ENCODE assay signal across 1 cellular context in genomic region chr1:109548321-109549267, GRCh38.
TF ChIP-seq lines count a peak whose summit lies in the region.

TSS of gene GNAI3 (plus strand) at chr1:109548615. CDS start at chr1:109548721, 106 bp downstream.

TF ChIP-seq in HepG2, 621 proteins besides CTCF, POLR2A, EP300 and RAD21 (continued from another document and continues in another):
- TF ChIP-seq, protein P1, sequence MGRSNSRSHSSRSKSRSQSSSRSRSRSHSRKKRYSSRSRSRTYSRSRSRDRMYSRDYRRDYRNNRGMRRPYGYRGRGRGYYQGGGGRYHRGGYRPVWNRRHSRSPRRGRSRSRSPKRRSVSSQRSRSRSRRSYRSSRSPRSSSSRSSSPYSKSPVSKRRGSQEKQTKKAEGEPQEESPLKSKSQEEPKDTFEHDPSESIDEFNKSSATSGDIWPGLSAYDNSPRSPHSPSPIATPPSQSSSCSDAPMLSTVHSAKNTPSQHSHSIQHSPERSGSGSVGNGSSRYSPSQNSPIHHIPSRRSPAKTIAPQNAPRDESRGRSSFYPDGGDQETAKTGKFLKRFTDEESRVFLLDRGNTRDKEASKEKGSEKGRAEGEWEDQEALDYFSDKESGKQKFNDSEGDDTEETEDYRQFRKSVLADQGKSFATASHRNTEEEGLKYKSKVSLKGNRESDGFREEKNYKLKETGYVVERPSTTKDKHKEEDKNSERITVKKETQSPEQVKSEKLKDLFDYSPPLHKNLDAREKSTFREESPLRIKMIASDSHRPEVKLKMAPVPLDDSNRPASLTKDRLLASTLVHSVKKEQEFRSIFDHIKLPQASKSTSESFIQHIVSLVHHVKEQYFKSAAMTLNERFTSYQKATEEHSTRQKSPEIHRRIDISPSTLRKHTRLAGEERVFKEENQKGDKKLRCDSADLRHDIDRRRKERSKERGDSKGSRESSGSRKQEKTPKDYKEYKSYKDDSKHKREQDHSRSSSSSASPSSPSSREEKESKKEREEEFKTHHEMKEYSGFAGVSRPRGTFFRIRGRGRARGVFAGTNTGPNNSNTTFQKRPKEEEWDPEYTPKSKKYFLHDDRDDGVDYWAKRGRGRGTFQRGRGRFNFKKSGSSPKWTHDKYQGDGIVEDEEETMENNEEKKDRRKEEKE (IDR thresholded peaks at IDR 0.05): no peak
- TF ChIP-seq ZNF501 (CRISPR knock-in tag; IDR thresholded peaks at IDR 0.05) (peak; percentile 96; the same call in 1 of the 2 replicates), DMTF1 (CRISPR knock-in tag; IDR thresholded peaks at IDR 0.05) (0 out of 2 replicates have a peak, but pooled peaks have one; percentile 58), ZNF615 (CRISPR knock-in tag; IDR thresholded peaks at IDR 0.05; ENCODE audit: borderline replicate concordance) (no peak), ZFP36L1 (CRISPR knock-in tag; IDR thresholded peaks at IDR 0.05) (0 out of 2 replicates have a peak, but pooled peaks have one; percentile 41), CENPT (CRISPR knock-in tag; IDR thresholded peaks at IDR 0.05; ENCODE audit: low read depth) (no peak), ZNF724P (CRISPR knock-in tag; IDR thresholded peaks at IDR 0.05; ENCODE audit: borderline replicate concordance) (peak; percentile 85), ZNF430 (CRISPR knock-in tag; IDR thresholded peaks at IDR 0.05) (peak; percentile 41; the same call in 1 of the 2 replicates), TBX3 (IDR thresholded peaks at IDR 0.05; ENCODE audit: borderline replicate concordance) (no peak), ZNF224 (CRISPR knock-in tag; IDR thresholded peaks at IDR 0.05) (peak; percentile 78; the same call in 1 of the 2 replicates), TEAD3 (CRISPR knock-in tag; optimal IDR thresholded peaks at IDR 0.05; ENCODE audit: borderline replicate concordance) (peak; percentile 25), NFIC (IDR thresholded peaks at IDR 0.05; ENCODE audit: low read length) (no peak), ZFP37 (CRISPR knock-in tag; IDR thresholded peaks at IDR 0.05; ENCODE audit: borderline replicate concordance) (no peak), NONO (IDR thresholded peaks at IDR 0.05) (no peak), NONO (CRISPR knock-in tag; conservative IDR thresholded peaks at IDR 0.05) (peak; percentile 91), ZFX (CRISPR knock-in tag; IDR thresholded peaks at IDR 0.05; ENCODE audit: low read depth) (peak; percentile 95), RFX3 (CRISPR knock-in tag; IDR thresholded peaks at IDR 0.05) (no peak), TIGD3 (CRISPR knock-in tag; IDR thresholded peaks at IDR 0.05; ENCODE audit: borderline replicate concordance) (no peak), YEATS4 (CRISPR knock-in tag; IDR thresholded peaks at IDR 0.05; ENCODE audit: borderline replicate concordance) (peak; percentile 79), NR2C2 (CRISPR knock-in tag; IDR thresholded peaks at IDR 0.05; ENCODE audit: borderline replicate concordance) (peak; percentile 54), ZNF382 (CRISPR knock-in tag; IDR thresholded peaks at IDR 0.05; ENCODE audit: borderline replicate concordance) (no peak), ZBTB1 (CRISPR knock-in tag; IDR thresholded peaks at IDR 0.05; ENCODE audit: borderline replicate concordance) (no peak), HINFP (CRISPR knock-in tag; IDR thresholded peaks at IDR 0.05; ENCODE audit: low read depth) (no peak), KLF9 (CRISPR knock-in tag; IDR thresholded peaks at IDR 0.05; ENCODE audit: low read depth) (no peak), JUN (CRISPR knock-in tag; IDR thresholded peaks at IDR 0.05) (0 out of 2 replicates have a peak, but pooled peaks have one; percentile 45), LRRFIP1 (CRISPR knock-in tag; conservative IDR thresholded peaks at IDR 0.05) (no peak), SNRNP70 (IDR thresholded peaks at IDR 0.05; ENCODE audit: low read depth, low read length) (no peak), ZNF274 (CRISPR knock-in tag; IDR thresholded peaks at IDR 0.05) (peak; percentile 81), MEIS2 (CRISPR knock-in tag; IDR thresholded peaks at IDR 0.05) (no peak), NR2F6 (IDR thresholded peaks at IDR 0.05) (no peak), NR2F6 (CRISPR knock-in tag; IDR thresholded peaks at IDR 0.05) (peak; percentile 34; the same call in 1 of the 2 replicates), SRSF9 (IDR thresholded peaks at IDR 0.05; ENCODE audit: borderline replicate concordance, insufficient read depth, low read depth, low read length, poor library complexity, severe bottlenecking) (no peak), MLLT10 (CRISPR knock-in tag; IDR thresholded peaks at IDR 0.05) (no peak), ZNF24 (IDR thresholded peaks at IDR 0.05) (no peak), ZMYM4 (CRISPR knock-in tag; IDR thresholded peaks at IDR 0.05) (peak; percentile 90)
- TF ChIP-seq, protein P2, sequence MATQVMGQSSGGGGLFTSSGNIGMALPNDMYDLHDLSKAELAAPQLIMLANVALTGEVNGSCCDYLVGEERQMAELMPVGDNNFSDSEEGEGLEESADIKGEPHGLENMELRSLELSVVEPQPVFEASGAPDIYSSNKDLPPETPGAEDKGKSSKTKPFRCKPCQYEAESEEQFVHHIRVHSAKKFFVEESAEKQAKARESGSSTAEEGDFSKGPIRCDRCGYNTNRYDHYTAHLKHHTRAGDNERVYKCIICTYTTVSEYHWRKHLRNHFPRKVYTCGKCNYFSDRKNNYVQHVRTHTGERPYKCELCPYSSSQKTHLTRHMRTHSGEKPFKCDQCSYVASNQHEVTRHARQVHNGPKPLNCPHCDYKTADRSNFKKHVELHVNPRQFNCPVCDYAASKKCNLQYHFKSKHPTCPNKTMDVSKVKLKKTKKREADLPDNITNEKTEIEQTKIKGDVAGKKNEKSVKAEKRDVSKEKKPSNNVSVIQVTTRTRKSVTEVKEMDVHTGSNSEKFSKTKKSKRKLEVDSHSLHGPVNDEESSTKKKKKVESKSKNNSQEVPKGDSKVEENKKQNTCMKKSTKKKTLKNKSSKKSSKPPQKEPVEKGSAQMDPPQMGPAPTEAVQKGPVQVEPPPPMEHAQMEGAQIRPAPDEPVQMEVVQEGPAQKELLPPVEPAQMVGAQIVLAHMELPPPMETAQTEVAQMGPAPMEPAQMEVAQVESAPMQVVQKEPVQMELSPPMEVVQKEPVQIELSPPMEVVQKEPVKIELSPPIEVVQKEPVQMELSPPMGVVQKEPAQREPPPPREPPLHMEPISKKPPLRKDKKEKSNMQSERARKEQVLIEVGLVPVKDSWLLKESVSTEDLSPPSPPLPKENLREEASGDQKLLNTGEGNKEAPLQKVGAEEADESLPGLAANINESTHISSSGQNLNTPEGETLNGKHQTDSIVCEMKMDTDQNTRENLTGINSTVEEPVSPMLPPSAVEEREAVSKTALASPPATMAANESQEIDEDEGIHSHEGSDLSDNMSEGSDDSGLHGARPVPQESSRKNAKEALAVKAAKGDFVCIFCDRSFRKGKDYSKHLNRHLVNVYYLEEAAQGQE (IDR thresholded peaks at IDR 0.05; ENCODE audit: borderline replicate concordance in 1 of 2, low read depth in 1 of 2, low read length in 2 of 2): peak in 1 of 2 experiments; percentile 45; a peak in 1 of 4 replicates
- TF ChIP-seq, protein P3, sequence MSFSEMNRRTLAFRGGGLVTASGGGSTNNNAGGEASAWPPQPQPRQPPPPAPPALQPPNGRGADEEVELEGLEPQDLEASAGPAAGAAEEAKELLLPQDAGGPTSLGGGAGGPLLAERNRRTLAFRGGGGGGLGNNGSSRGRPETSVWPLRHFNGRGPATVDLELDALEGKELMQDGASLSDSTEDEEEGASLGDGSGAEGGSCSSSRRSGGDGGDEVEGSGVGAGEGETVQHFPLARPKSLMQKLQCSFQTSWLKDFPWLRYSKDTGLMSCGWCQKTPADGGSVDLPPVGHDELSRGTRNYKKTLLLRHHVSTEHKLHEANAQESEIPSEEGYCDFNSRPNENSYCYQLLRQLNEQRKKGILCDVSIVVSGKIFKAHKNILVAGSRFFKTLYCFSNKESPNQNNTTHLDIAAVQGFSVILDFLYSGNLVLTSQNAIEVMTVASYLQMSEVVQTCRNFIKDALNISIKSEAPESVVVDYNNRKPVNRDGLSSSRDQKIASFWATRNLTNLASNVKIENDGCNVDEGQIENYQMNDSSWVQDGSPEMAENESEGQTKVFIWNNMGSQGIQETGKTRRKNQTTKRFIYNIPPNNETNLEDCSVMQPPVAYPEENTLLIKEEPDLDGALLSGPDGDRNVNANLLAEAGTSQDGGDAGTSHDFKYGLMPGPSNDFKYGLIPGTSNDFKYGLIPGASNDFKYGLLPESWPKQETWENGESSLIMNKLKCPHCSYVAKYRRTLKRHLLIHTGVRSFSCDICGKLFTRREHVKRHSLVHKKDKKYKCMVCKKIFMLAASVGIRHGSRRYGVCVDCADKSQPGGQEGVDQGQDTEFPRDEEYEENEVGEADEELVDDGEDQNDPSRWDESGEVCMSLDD (CRISPR knock-in tag; IDR thresholded peaks at IDR 0.05; ENCODE audit: borderline replicate concordance): no peak
- TF ChIP-seq, protein P4, sequence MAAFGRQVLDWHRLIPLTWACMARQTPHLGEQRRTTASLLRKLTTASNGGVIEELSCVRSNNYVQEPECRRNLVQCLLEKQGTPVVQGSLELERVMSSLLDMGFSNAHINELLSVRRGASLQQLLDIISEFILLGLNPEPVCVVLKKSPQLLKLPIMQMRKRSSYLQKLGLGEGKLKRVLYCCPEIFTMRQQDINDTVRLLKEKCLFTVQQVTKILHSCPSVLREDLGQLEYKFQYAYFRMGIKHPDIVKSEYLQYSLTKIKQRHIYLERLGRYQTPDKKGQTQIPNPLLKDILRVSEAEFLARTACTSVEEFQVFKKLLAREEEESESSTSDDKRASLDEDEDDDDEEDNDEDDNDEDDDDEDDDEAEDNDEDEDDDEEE (CRISPR knock-in tag; IDR thresholded peaks at IDR 0.05): no peak
